ENCODE assay signal across 8 cellular contexts in genomic region chr14:88553886-88554457, GRCh38. TPM values are rescaled to one million over a fixed set of nuclear protein-coding genes. Genes with fewer than 3 reads are reported as not detected.
A peak's percentile ranks its signal among the peaks of the same experiment; 100 is the strongest.
DNase-seq lines count a peak whose midpoint lies in the region; ATAC-seq and TF ChIP-seq lines count a peak whose summit lies in the region.

No MANE protein-coding gene starts in this region.

- peaks cover 10 to 25% (median 18%) of the 10 kb centered on the region in 10 experiments for H3K4me1 ChIP-seq in BLaER1 treated with 17β-estradiol and CSF1 and Interleukin-3, amounts not matched to agents 10 nM and 100 nM
- peaks cover 28 to 32% of the 10 kb centered on the region in 2 donors for H3K4me1 ChIP-seq in mucosa of rectum (ENCODE audit: control insufficient read depth in 2 of 2, insufficient read depth in 2 of 2, low read length in 2 of 2)

- TF ChIP-seq CTCF in coronary artery (IDR thresholded peaks at IDR 0.05): no peak

- H3K4me3 ChIP-seq in BLaER1 treated with 17β-estradiol and CSF1 and Interleukin-3, amounts not matched to agents 10 nM and 100 nM: peak overlapping the region; percentile 52 to 71 (median 62); a peak in 19 of 20 replicates
- peak overlapping the region; percentile 89 for H3K4me3 ChIP-seq in coronary artery
- peak overlapping the region; percentile 79 to 92 for H3K4me3 ChIP-seq in mucosa of rectum (ENCODE audit: low read length in 2 of 2)

- no peaks in the 10 kb centered on the region for H3K36me3 ChIP-seq in BLaER1 treated with 17β-estradiol and CSF1 and Interleukin-3, amounts not matched to agents 10 nM and 100 nM
- peaks cover 0 to 1% of the 10 kb centered on the region in 2 donors for H3K36me3 ChIP-seq in mucosa of rectum (ENCODE audit: control insufficient read depth in 2 of 2, insufficient read depth in 2 of 2, low read length in 2 of 2)

- peaks cover 0 to 12% (median 0%) of the 10 kb centered on the region in 11 experiments; a peak in 2 of 22 replicates for H4K20me1 ChIP-seq in BLaER1 treated with 17β-estradiol and CSF1 and Interleukin-3, amounts not matched to agents 10 nM and 100 nM

- H3K9ac ChIP-seq in BLaER1 treated with 17β-estradiol and CSF1 and Interleukin-3, amounts not matched to agents 10 nM and 100 nM: peak overlapping the region in 5 of 11 experiments; percentile 27 to 72 (median 58); a peak in 5 of 22 replicates
- peak overlapping the region; percentile 80 to 83 for H3K9ac ChIP-seq in mucosa of rectum (ENCODE audit: low read depth in 1 of 2, low read length in 2 of 2)

- no peak for ATAC-seq in HG02884 (IDR thresholded peaks at IDR 0.05; ENCODE audit: unreplicated experiment)
- no peak for ATAC-seq in HG03354 (IDR thresholded peaks at IDR 0.05; ENCODE audit: poor library complexity, severe bottlenecking, unreplicated experiment)
- no peak for ATAC-seq in GM21367 (IDR thresholded peaks at IDR 0.05; ENCODE audit: unreplicated experiment)

- peaks cover 15 to 31% (median 22%) of the 10 kb centered on the region in 11 experiments for H3K9me3 ChIP-seq in BLaER1 treated with 17β-estradiol and CSF1 and Interleukin-3, amounts not matched to agents 10 nM and 100 nM (replicated peaks in 1 of 11)
- H3K9me3 ChIP-seq in mucosa of rectum (ENCODE audit: control insufficient read depth in 2 of 2, low read length in 2 of 2): no peaks in the 10 kb centered on the region

- H3K27me3 ChIP-seq in BLaER1 treated with 17β-estradiol and CSF1 and Interleukin-3, amounts not matched to agents 10 nM and 100 nM: peaks cover 48 to 63% (median 58%) of the 10 kb centered on the region in 11 experiments
- H3K27me3 ChIP-seq in mucosa of rectum (ENCODE audit: control insufficient read depth in 2 of 2, insufficient read depth in 2 of 2, low read length in 2 of 2): peaks cover 0 to 6% of the 10 kb centered on the region in 2 donors

- DNase-seq in LHCN-M2 (ENCODE audit: low read depth): peak; percentile 11
- no peak for DNase-seq in coronary artery (ENCODE audit: low spot score)
- no peak for DNase-seq in NCI-H226

- no peak overlapping the region for H3K27ac ChIP-seq in BLaER1 treated with 17β-estradiol and CSF1 and Interleukin-3, amounts not matched to agents 10 nM and 100 nM
- peak overlapping the region; percentile 83 to 94 for H3K27ac ChIP-seq in coronary artery
- peak overlapping the region; percentile 84 to 87 for H3K27ac ChIP-seq in mucosa of rectum (ENCODE audit: low read depth in 2 of 2, low read length in 2 of 2)

- H3K4me2 ChIP-seq in BLaER1 treated with 17β-estradiol and CSF1 and Interleukin-3, amounts not matched to agents 10 nM and 100 nM: peak overlapping the region; percentile 78 to 92 (median 84)

RNA-seq across cellular contexts. Expression of gene PTPN21, which starts 0.8 kb away (rescaled TPM):
- 14.7 and 15.8 TPM in 2 replicates for total RNA-seq in LHCN-M2 (2014; rRNA removed)
- 15.8 TPM for polyA plus RNA-seq in LHCN-M2 (2012)

RNA-seq across cellular contexts. Expression of gene ZC3H14, which starts 8.9 kb away (rescaled TPM):
- 84.4 and 87.8 TPM in 2 replicates for total RNA-seq in LHCN-M2 (2014; rRNA removed)
- polyA plus RNA-seq in LHCN-M2 (2012): 28.7 TPM

Comparison
In these comparisons a context has a peak if more than half of its experiments do, and no peak if none do; other contexts are left out.
1. H3K27ac ChIP-seq: peak in coronary artery (2 of 2) and mucosa of rectum (2 of 2); none in BLaER1 treated with 17β-estradiol and CSF1 and Interleukin-3, amounts not matched to agents 10 nM and 100 nM (0 of 11).
2. Peak in every context shown above with its lines, with median percentiles within 50 percentile points of each other: H3K4me3 ChIP-seq.